Comparison of ENCODE assay signal across 14 cellular contexts in the genomic region with DNA sequence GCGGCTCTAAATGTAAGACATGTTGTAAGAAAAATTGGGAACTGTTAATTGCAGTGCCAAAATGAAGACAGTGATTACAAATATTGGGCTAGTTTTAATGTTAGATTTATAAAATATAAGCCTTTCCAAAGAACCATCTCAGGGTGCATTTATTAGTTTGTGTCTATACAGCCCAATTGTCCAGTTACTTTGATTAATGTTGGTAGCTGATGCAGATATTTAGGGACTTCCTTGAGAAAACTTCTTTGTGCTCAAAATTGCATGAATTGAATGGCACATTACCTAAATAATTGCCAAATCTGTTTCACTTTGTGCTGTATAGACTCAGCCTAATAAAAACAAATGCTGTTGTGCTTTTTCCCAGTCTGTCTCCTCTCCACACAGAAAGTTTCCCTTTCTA.
DNase-seq lines count a peak whose midpoint lies in the region; ATAC-seq and TF ChIP-seq lines count a peak whose summit lies in the region.
"Had no signal": no experiment of that assay in that cellular context is flagged by ENCODE, and none has a peak within 500 bp of the region (broad histone marks: within the 10 kb centered on the region; RNA-seq: fewer than 3 reads in every experiment).

No MANE protein-coding gene starts in this region.

- no peaks in the 10 kb centered on the region for H4K20me1 ChIP-seq in OCI-LY1 (ENCODE audit: insufficient read depth, low read length)

- H3K4me3 ChIP-seq in OCI-LY1 (ENCODE audit: low read depth, low read length, poor library complexity, severe bottlenecking), result peak overlapping the region; percentile 49

- H3K9me3 Mint-ChIP-seq in activated naive CD4-positive, alpha-beta T cell treated with anti-CD3 and anti-CD28 coated beads, Interleukin-2, amount 10 ng/mL, durations not matched to agents 7 days and 5 days, result no peaks in the 10 kb centered on the region
- H3K9me3 Mint-ChIP-seq in activated naive CD8-positive, alpha-beta T cell treated with anti-CD3 and anti-CD28 coated beads, Interleukin-2, amount 50 U/mL, for 24 hours, result no peaks in the 10 kb centered on the region
- H3K9me3 Mint-ChIP-seq in stimulated activated naive B cell treated with anti-CD40 and anti-IgM and Interleukin-4, amounts not matched to agents 10 μg/mL and 1 μg/mL and 100 μg/mL, for 72 hours, result no peaks in the 10 kb centered on the region

- peak overlapping the region; percentile 97 for H3K27ac ChIP-seq in OCI-LY1 (ENCODE audit: low read depth, low read length, poor library complexity, severe bottlenecking)
- H3K27ac ChIP-seq: KMS-11 had no signal

- H3K4me1 Mint-ChIP-seq in activated naive CD4-positive, alpha-beta T cell treated with anti-CD3 and anti-CD28 coated beads, Interleukin-2, amount 10 ng/mL, durations not matched to agents 7 days and 5 days, result peaks cover 71% of the 10 kb centered on the region
- H3K4me1 Mint-ChIP-seq in activated naive CD8-positive, alpha-beta T cell treated with anti-CD3 and anti-CD28 coated beads, Interleukin-2, amount 50 U/mL, for 24 hours, result peaks cover 61% of the 10 kb centered on the region
- peaks cover 42 to 84% of the 10 kb centered on the region in 2 donors for H3K4me1 Mint-ChIP-seq in stimulated activated naive B cell treated with anti-CD40 and anti-IgM and Interleukin-4, amounts not matched to agents 10 μg/mL and 1 μg/mL and 100 μg/mL, for 72 hours

- H3K36me3 ChIP-seq in OCI-LY1 (ENCODE audit: insufficient read depth, low read length), result peaks cover 9% of the 10 kb centered on the region; the same call in 1 of the 2 replicates

- peaks cover 94% of the 10 kb centered on the region for H3K36me3 Mint-ChIP-seq in activated naive CD4-positive, alpha-beta T cell treated with anti-CD3 and anti-CD28 coated beads, Interleukin-2, amount 10 ng/mL, durations not matched to agents 7 days and 5 days
- H3K36me3 Mint-ChIP-seq in activated naive CD8-positive, alpha-beta T cell treated with anti-CD3 and anti-CD28 coated beads, Interleukin-2, amount 50 U/mL, for 24 hours (ENCODE audit: low read depth), result peaks cover 90% of the 10 kb centered on the region
- peaks cover 9 to 10% of the 10 kb centered on the region in 2 donors for H3K36me3 Mint-ChIP-seq in stimulated activated naive B cell treated with anti-CD40 and anti-IgM and Interleukin-4, amounts not matched to agents 10 μg/mL and 1 μg/mL and 100 μg/mL, for 72 hours

- H3K27me3 Mint-ChIP-seq in activated naive CD4-positive, alpha-beta T cell treated with anti-CD3 and anti-CD28 coated beads, Interleukin-2, amount 10 ng/mL, durations not matched to agents 7 days and 5 days, result no peaks in the 10 kb centered on the region
- no peaks in the 10 kb centered on the region for H3K27me3 Mint-ChIP-seq in activated naive CD8-positive, alpha-beta T cell treated with anti-CD3 and anti-CD28 coated beads, Interleukin-2, amount 50 U/mL, for 24 hours
- no peaks in the 10 kb centered on the region for H3K27me3 Mint-ChIP-seq in stimulated activated naive B cell treated with anti-CD40 and anti-IgM and Interleukin-4, amounts not matched to agents 10 μg/mL and 1 μg/mL and 100 μg/mL, for 72 hours

- H3K79me2 ChIP-seq in OCI-LY1 (ENCODE audit: insufficient read depth, low read length), result peaks cover 23% of the 10 kb centered on the region

- no peak overlapping the region for H2AFZ ChIP-seq in OCI-LY1 (ENCODE audit: low read length)

- no peaks in the 10 kb centered on the region for H3K9me3 ChIP-seq in OCI-LY1 (ENCODE audit: low read length)

- H3K4me1 ChIP-seq in OCI-LY1 (ENCODE audit: insufficient read depth, low read length, severe bottlenecking), result peaks cover 93% of the 10 kb centered on the region

- H3K27ac Mint-ChIP-seq in activated naive CD4-positive, alpha-beta T cell treated with anti-CD3 and anti-CD28 coated beads, Interleukin-2, amount 10 ng/mL, durations not matched to agents 7 days and 5 days, result peak overlapping the region; percentile 93
- peak overlapping the region; percentile 99 for H3K27ac Mint-ChIP-seq in activated naive CD8-positive, alpha-beta T cell treated with anti-CD3 and anti-CD28 coated beads, Interleukin-2, amount 50 U/mL, for 24 hours
- H3K27ac Mint-ChIP-seq in stimulated activated naive B cell treated with anti-CD40 and anti-IgM and Interleukin-4, amounts not matched to agents 10 μg/mL and 1 μg/mL and 100 μg/mL, for 72 hours, result peak overlapping the region; percentile 92

- H3K9me2 ChIP-seq in OCI-LY1 (ENCODE audit: low read depth, low read length), result no peaks in the 10 kb centered on the region

- H3K9ac ChIP-seq in OCI-LY1 (ENCODE audit: low read length), result peak overlapping the region; percentile 85
- H3K9ac ChIP-seq: KMS-11 had no signal

- 0 out of 2 replicates have a peak, but pooled peaks cover 5% of the 10 kb centered on the region for H3F3A ChIP-seq in OCI-LY1 (ENCODE audit: insufficient read depth, low read length)

- H3K27me3 ChIP-seq in OCI-LY1 (ENCODE audit: insufficient read depth, low read length), result no peaks in the 10 kb centered on the region

- H3K4me2 ChIP-seq in OCI-LY1 (ENCODE audit: low read length), result peak overlapping the region; percentile 73
- H3K4me2 ChIP-seq: KMS-11 had no signal

- CTCF ChIA-PET in activated naive CD4-positive, alpha-beta T cell treated with anti-CD3 and anti-CD28 coated beads, Interleukin-2, amount 10 ng/mL, durations not matched to agents 7 days and 5 days (lab: Charles Lee), result interaction anchor here (1.0 to 1.7 kb wide), 4 partner anchors 22 to 65 kb away, joined by 3 to 6 read pairs (median 3); no protein-coding TSS in a partner anchor

- ATAC-seq in activated naive CD8-positive, alpha-beta T cell treated with anti-CD3 and anti-CD28 coated beads, Interleukin-2, amount 50 U/mL, for 24 hours, result no peak
- ATAC-seq in stimulated activated naive B cell treated with anti-CD40 and anti-IgM and Interleukin-4, amounts not matched to agents 10 μg/mL and 1 μg/mL and 100 μg/mL, for 72 hours (replicated peaks), result peak in 1 of 2 donors; percentile 7
- ATAC-seq in HG03442 (IDR thresholded peaks at IDR 0.05; ENCODE audit: unreplicated experiment) (no peak), SK-N-SH treated with all-trans-retinoic acid at 6 μM for 48 hours (no peak)
- ATAC-seq: left ventricle myocardium superior had no signal

- no peak for TF ChIP-seq CTCF in OCI-LY1 (IDR thresholded peaks at IDR 0.05; ENCODE audit: low read length)

- DNase-seq in activated naive CD4-positive, alpha-beta T cell treated with anti-CD3 and anti-CD28 coated beads, Interleukin-2, amount 10 ng/mL, durations not matched to agents 7 days and 5 days, result no peak
- DNase-seq in activated naive CD4-positive, alpha-beta T cell treated with Interleukin-2 at 50 U/mL for 16 hours, result no peak
- no peak for DNase-seq in activated naive CD8-positive, alpha-beta T cell treated with anti-CD3 and anti-CD28 coated beads, Interleukin-2, amount 50 U/mL, for 24 hours
- DNase-seq in stimulated activated naive B cell treated with anti-CD40 and anti-IgM and Interleukin-4, amounts not matched to agents 10 μg/mL and 1 μg/mL and 100 μg/mL, for 72 hours, result no peak
- DNase-seq in AG08395 (ENCODE audit: low spot score), result no peak
- DNase-seq: cerebellar nuclear complex, foreskin melanocyte, left ventricle myocardium superior, NCI-H1105, SIG-M5 had no signal

- H3K4me3 Mint-ChIP-seq in activated naive CD4-positive, alpha-beta T cell treated with anti-CD3 and anti-CD28 coated beads, Interleukin-2, amount 10 ng/mL, durations not matched to agents 7 days and 5 days, result peak overlapping the region; percentile 85
- peak overlapping the region; percentile 86 for H3K4me3 Mint-ChIP-seq in activated naive CD8-positive, alpha-beta T cell treated with anti-CD3 and anti-CD28 coated beads, Interleukin-2, amount 50 U/mL, for 24 hours
- H3K4me3 Mint-ChIP-seq in stimulated activated naive B cell treated with anti-CD40 and anti-IgM and Interleukin-4, amounts not matched to agents 10 μg/mL and 1 μg/mL and 100 μg/mL, for 72 hours, result no peak overlapping the region

TF ChIP-seq in SK-N-SH treated with all-trans-retinoic acid at 6 μM for 48 hours, 23 proteins besides CTCF, POLR2A, EP300 and RAD21:
- TF ChIP-seq ESRRG (CRISPR knock-in tag; IDR thresholded peaks at IDR 0.05) (no peak), ZC3H10 (CRISPR knock-in tag; IDR thresholded peaks at IDR 0.05) (no peak), BACH2 (CRISPR knock-in tag; IDR thresholded peaks at IDR 0.05; ENCODE audit: borderline replicate concordance) (no peak)

Comparison
In these comparisons a context has a peak if more than half of its experiments do, and no peak if none do; other contexts are left out.
1. H3K4me3 Mint-ChIP-seq: peak in activated naive CD4-positive, alpha-beta T cell treated with anti-CD3 and anti-CD28 coated beads, Interleukin-2, amount 10 ng/mL, durations not matched to agents 7 days and 5 days (single experiment) and activated naive CD8-positive, alpha-beta T cell treated with anti-CD3 and anti-CD28 coated beads, Interleukin-2, amount 50 U/mL, for 24 hours (single experiment); none in stimulated activated naive B cell treated with anti-CD40 and anti-IgM and Interleukin-4, amounts not matched to agents 10 μg/mL and 1 μg/mL and 100 μg/mL, for 72 hours (0 of 2).
2. Peak in every context shown above with its lines, with median percentiles within 50 percentile points of each other: H3K27ac Mint-ChIP-seq.